ENCODE assay signal across 9 cellular contexts in genomic region chr5:149938791-149939358, GRCh38. TPM values are rescaled to one million over a fixed set of nuclear protein-coding genes. Genes with fewer than 3 reads are reported as not detected.
DNase-seq lines count a peak whose midpoint lies in the region; ATAC-seq, FAIRE-seq and TF ChIP-seq lines count a peak whose summit lies in the region.
"Had no signal": no experiment of that assay in that cellular context is flagged by ENCODE, and none has a peak within 500 bp of the region (broad histone marks: within the 10 kb centered on the region; RNA-seq: fewer than 3 reads in every experiment).

No MANE protein-coding gene starts in this region.

- FAIRE-seq in HepG2 (lab: Jason Lieb, UNC) = no peak

- H3K4me3 Mint-ChIP-seq in activated CD4-positive, alpha-beta T cell treated with anti-CD3 and anti-CD28 coated beads, Interleukin-2, amount 10 ng/mL, durations not matched to agents 24 days and 14 days = no peak overlapping the region

- BruUV-seq in HepG2 (replicated peaks; lab: Mats Ljungman, UMichigan) = no TSS peak

- no peak for TF ChIP-seq EP300 in HepG2 (IDR thresholded peaks at IDR 0.05; ENCODE audit: low read depth in 2 of 2, low read length in 2 of 2)
- no peak for TF ChIP-seq EP300 in HepG2 (CRISPR knock-in tag; IDR thresholded peaks at IDR 0.05; ENCODE audit: borderline replicate concordance)

- H3K4me2 ChIP-seq in HepG2 (ENCODE audit: low read depth, low read length) = peak overlapping the region; percentile 15; the same call in 1 of the 2 replicates

- no peaks in the 10 kb centered on the region for H3K9me3 Mint-ChIP-seq in activated CD4-positive, alpha-beta T cell treated with anti-CD3 and anti-CD28 coated beads, Interleukin-2, amount 10 ng/mL, durations not matched to agents 24 days and 14 days

- H3K36me3 Mint-ChIP-seq in activated CD4-positive, alpha-beta T cell treated with anti-CD3 and anti-CD28 coated beads, Interleukin-2, amount 10 ng/mL, durations not matched to agents 24 days and 14 days (ENCODE audit: low read depth) = no peaks in the 10 kb centered on the region

- TF ChIP-seq CTCF in HepG2 (CRISPR knock-in tag; IDR thresholded peaks at IDR 0.05) (no peak), right lobe of liver (IDR thresholded peaks at IDR 0.05) (no peak), foreskin fibroblast (IDR thresholded peaks at IDR 0.05; ENCODE audit: low read depth, low read length) (no peak)

- TF ChIP-seq POLR2A in HepG2 (IDR thresholded peaks at IDR 0.05; ENCODE audit: insufficient read depth in 1 of 2, low read depth in 2 of 2, low read length in 2 of 2) (no peak), right lobe of liver (IDR thresholded peaks at IDR 0.05) (no peak)

- 14% methylated on average over 6 of the region's 6 CpGs for WGBS in HepG2 (ENCODE audit: low lambda C conversion rate)
- 80% methylated on average over 3 of the region's 6 CpGs for WGBS in right lobe of liver (ENCODE audit: insufficient coverage, low coverage, low lambda C conversion rate, missing lambda C conversion rate)
- 56 to 66% methylated on average over 6 of the region's 6 CpGs for WGBS in aorta, 2 donors

- H3K27me3 ChIP-seq in HepG2 (ENCODE audit: control insufficient read depth in 1 of 2, insufficient read depth in 2 of 2, low read length in 2 of 2) (peaks cover 1 to 5% of the 10 kb centered on the region in 2 experiments; a peak in 1 of 5 replicates), right lobe of liver (no peaks in the 10 kb centered on the region), aorta (ENCODE audit: control insufficient read depth in 1 of 2, insufficient read depth in 2 of 2, low read length in 1 of 2) (no peaks in the 10 kb centered on the region)

- no peak for TF ChIP-seq RAD21 in HepG2 (CRISPR knock-in tag; IDR thresholded peaks at IDR 0.05)

- in situ Hi-C loops in HepG2 (cut with HindIII; ENCODE audit: extremely low pct_ligation_motif_present, low pct_unique_long_range_greater_than_20kb) = loop anchor here (10.0 kb wide), 1 partner anchor 56 kb away; no protein-coding TSS in a partner anchor

- intact Hi-C loops in HepG2 (cut with micrococcal nuclease; ENCODE audit: unreplicated experiment) (no loop called here), right lobe of liver (cut with DNase I) (no loop called here), aorta (cut with DNase I) (no loop called here), posterior cingulate gyrus (cut with DNase I) (no loop called here)
- intact Hi-C loops in activated CD4-positive, alpha-beta T cell treated with anti-CD3 and anti-CD28 coated beads, Interleukin-2, amount 10 ng/mL, durations not matched to agents 24 days and 14 days (cut with micrococcal nuclease) = no loop called here

- H3K27me3 Mint-ChIP-seq in activated CD4-positive, alpha-beta T cell treated with anti-CD3 and anti-CD28 coated beads, Interleukin-2, amount 10 ng/mL, durations not matched to agents 24 days and 14 days = peaks cover 5% of the 10 kb centered on the region

- peaks cover 6% of the 10 kb centered on the region for H3K4me1 Mint-ChIP-seq in activated CD4-positive, alpha-beta T cell treated with anti-CD3 and anti-CD28 coated beads, Interleukin-2, amount 10 ng/mL, durations not matched to agents 24 days and 14 days

- no peak for DNase-seq in HepG2 (ENCODE audit: low spot score)
- no peak for DNase-seq in right lobe of liver
- peak; percentile 86 to 88 for DNase-seq in SW 1271 (lab: John Stamatoyannopoulos, UW)
- peak; percentile 81 to 85 for DNase-seq in foreskin fibroblast
- DNase-seq in aorta = peak in 1 of 2 donors; percentile 57
- no peak for DNase-seq in activated CD4-positive, alpha-beta T cell treated with anti-CD3 and anti-CD28 coated beads, Interleukin-2, amount 10 ng/mL, durations not matched to agents 24 days and 14 days
- no peak for DNase-seq in posterior cingulate gyrus
- no peak for DNase-seq in cerebellar cortex (ENCODE audit: low spot score)
- DNase-seq: activated gamma-delta T cell treated with Interleukin-2 at 50 U/mL for 16 hours had no signal

- no peaks in the 10 kb centered on the region for H4K20me1 ChIP-seq in HepG2 (ENCODE audit: insufficient read depth, low read length)

- H2AFZ ChIP-seq in HepG2 (ENCODE audit: low read length) = no peak overlapping the region

- CTCF ChIA-PET in HepG2 (lab: Yijun Ruan, JAX; ENCODE audit: low intra/inter-chr PET ratio, low total read pairs) = no interaction called here

- H3K36me3 ChIP-seq in HepG2 (replicated peaks in 1 of 2; ENCODE audit: control insufficient read depth in 1 of 2, insufficient read depth in 2 of 2, low read length in 2 of 2) (no peaks in the 10 kb centered on the region), right lobe of liver (no peaks in the 10 kb centered on the region), aorta (ENCODE audit: control insufficient read depth in 1 of 2, insufficient read depth in 2 of 2, low read length in 1 of 2) (no peaks in the 10 kb centered on the region)

- no peak overlapping the region for H3K27ac ChIP-seq in HepG2 (ENCODE audit: extremely low read length, insufficient read depth, low read length)
- H3K27ac ChIP-seq in right lobe of liver = no peak overlapping the region
- peak overlapping the region; percentile 7 to 59 for H3K27ac ChIP-seq in aorta (ENCODE audit: low read depth in 1 of 2, low read length in 2 of 2)

- H3K4me3 ChIP-seq in HepG2 (replicated peaks in 1 of 3; ENCODE audit: insufficient read depth in 1 of 3, low read depth in 2 of 3, low read length in 3 of 3) (no peak overlapping the region), right lobe of liver (no peak overlapping the region), foreskin fibroblast (ENCODE audit: low read depth in 1 of 2, low read length in 2 of 2) (no peak overlapping the region), aorta (ENCODE audit: low read length in 2 of 2) (no peak overlapping the region)

- no peaks in the 10 kb centered on the region for H3K79me2 ChIP-seq in HepG2 (ENCODE audit: insufficient read depth, low read length)

- H3K9ac ChIP-seq in HepG2 (ENCODE audit: insufficient read depth, low read depth, low read length) = no peak overlapping the region

- H3K4me1 ChIP-seq in HepG2 (ENCODE audit: insufficient read depth, low read length) (peaks cover 81% of the 10 kb centered on the region), right lobe of liver (peaks cover 0 to 6% (median 0%) of the 10 kb centered on the region in 4 donors), aorta (ENCODE audit: control insufficient read depth in 1 of 2, insufficient read depth in 2 of 2, low read length in 2 of 2) (peaks cover 10 to 13% of the 10 kb centered on the region in 2 donors)

- POLR2A ChIA-PET in HepG2 (lab: Yijun Ruan, JAX) = interaction anchor here (1.5 kb wide), 1 partner anchor 21 kb away, joined by 5 read pairs; the partner anchor contains the start of gene SLC26A2

- ATAC-seq in HepG2 = 0 out of 3 replicates have a peak, but pooled peaks have one; percentile 17
- ATAC-seq in right lobe of liver = no peak
- no peak for ATAC-seq in aorta (ENCODE audit: low FRiP score)

- no peak overlapping the region for H3K27ac Mint-ChIP-seq in activated CD4-positive, alpha-beta T cell treated with anti-CD3 and anti-CD28 coated beads, Interleukin-2, amount 10 ng/mL, durations not matched to agents 24 days and 14 days

- H3K9me3 ChIP-seq in HepG2 (ENCODE audit: low read length) (no peaks in the 10 kb centered on the region), right lobe of liver (no peaks in the 10 kb centered on the region), aorta (ENCODE audit: control insufficient read depth, low read length) (no peaks in the 10 kb centered on the region)

RNA-seq across cellular contexts. Expression of gene PDE6A, which starts 5.7 kb away (rescaled TPM):
- total RNA-seq in HepG2 (2016; rRNA removed; fragmentation: Illumina TruSeq; extraction: Trizol) (not detected in 2 replicates), right lobe of liver (not detected), aorta (not detected)
- total RNA-seq in HepG2 (2016; cell fraction: cytosol; rRNA removed; fragmentation: Illumina TruSeq; extraction: Trizol; ENCODE audit: low read depth) = not detected in 2 replicates
- not detected in 2 replicates for total RNA-seq in HepG2 (2016; cell fraction: insoluble cytoplasmic fraction; rRNA removed; fragmentation: Illumina TruSeq; extraction: Trizol)
- total RNA-seq in HepG2 (2016; cell fraction: membrane; rRNA removed; fragmentation: Illumina TruSeq; extraction: Trizol) = not detected in 2 replicates
- total RNA-seq in HepG2 (2016; cell fraction: nucleus; rRNA removed; fragmentation: Illumina TruSeq; extraction: Trizol) = not detected in 2 replicates
- polyA plus RNA-seq in HepG2 (2011; rRNA removed) (0.01 TPM in 2 replicates), aorta (under 1 TPM in 1 of 2 donors, not detected in 1; 0.13 TPM)
- not detected in 2 replicates for polyA plus RNA-seq in HepG2 (2011; cell fraction: cytosol; rRNA removed)
- polyA plus RNA-seq in HepG2 (2011; cell fraction: nucleus; rRNA removed) = not detected in 2 replicates
- not detected in 2 replicates for polyA plus RNA-seq in HepG2 (2012)
- not detected in 2 replicates for polyA plus RNA-seq in HepG2 (2016; cell fraction: cytosol; fragmentation: Illumina TruSeq; extraction: Trizol; ENCODE audit: low read depth)
- polyA plus RNA-seq in HepG2 (2016; cell fraction: insoluble cytoplasmic fraction; fragmentation: Illumina TruSeq; extraction: Trizol; ENCODE audit: low read depth) = not detected in 2 replicates
- polyA plus RNA-seq in HepG2 (2016; cell fraction: membrane; fragmentation: Illumina TruSeq; extraction: Trizol; ENCODE audit: low read depth) = not detected in 2 replicates
- polyA plus RNA-seq in HepG2 (2016; cell fraction: nucleus; fragmentation: Illumina TruSeq; extraction: Trizol; ENCODE audit: insufficient read depth, low read depth) = not detected in 2 replicates
- 0.10 TPM in 1 of 2 replicates, not detected in the other for polyA minus RNA-seq in HepG2 (2011; rRNA and poly(A)+ RNA removed; ENCODE audit: low replicate concordance)
- polyA minus RNA-seq in HepG2 (2011; cell fraction: cytosol; rRNA and poly(A)+ RNA removed) = not detected in 2 replicates
- not detected in 2 replicates for polyA minus RNA-seq in HepG2 (2011; cell fraction: nucleus; rRNA and poly(A)+ RNA removed)
- total RNA-seq in activated CD4-positive, alpha-beta T cell treated with anti-CD3 and anti-CD28 coated beads, Interleukin-2, amount 10 ng/mL, durations not matched to agents 24 days and 14 days = not detected in 2 replicates

RNA-seq across cellular contexts. Expression of gene SLC26A2, which starts 21.7 kb away (rescaled TPM):
- total RNA-seq in HepG2 (2016; rRNA removed; fragmentation: Illumina TruSeq; extraction: Trizol) (6.3 and 7.9 TPM in 2 replicates), right lobe of liver (1 to 10 TPM; 1.3 to 2.4 (median 2.0) TPM), aorta (10 to 100 TPM; 14.0 to 16.1 TPM)
- total RNA-seq in HepG2 (2016; cell fraction: cytosol; rRNA removed; fragmentation: Illumina TruSeq; extraction: Trizol; ENCODE audit: low read depth) = 0.44 and 0.81 TPM in 2 replicates
- 6.9 and 8.1 TPM in 2 replicates for total RNA-seq in HepG2 (2016; cell fraction: insoluble cytoplasmic fraction; rRNA removed; fragmentation: Illumina TruSeq; extraction: Trizol)
- total RNA-seq in HepG2 (2016; cell fraction: membrane; rRNA removed; fragmentation: Illumina TruSeq; extraction: Trizol) = 1.8 and 2.6 TPM in 2 replicates
- 7.9 and 8.8 TPM in 2 replicates for total RNA-seq in HepG2 (2016; cell fraction: nucleus; rRNA removed; fragmentation: Illumina TruSeq; extraction: Trizol)
- polyA plus RNA-seq in HepG2 (2011; rRNA removed) (1.9 and 2.2 TPM in 2 replicates), aorta (1 to 10 TPM; 2.8 to 3.3 TPM)
- polyA plus RNA-seq in HepG2 (2011; cell fraction: cytosol; rRNA removed) = 1.0 and 2.0 TPM in 2 replicates
- 0.74 and 1.4 TPM in 2 replicates for polyA plus RNA-seq in HepG2 (2011; cell fraction: nucleus; rRNA removed)
- 1.9 and 2.5 TPM in 2 replicates for polyA plus RNA-seq in HepG2 (2012)
- 0.12 and 0.19 TPM in 2 replicates for polyA plus RNA-seq in HepG2 (2016; cell fraction: cytosol; fragmentation: Illumina TruSeq; extraction: Trizol; ENCODE audit: low read depth)
- 2.6 and 2.7 TPM in 2 replicates for polyA plus RNA-seq in HepG2 (2016; cell fraction: insoluble cytoplasmic fraction; fragmentation: Illumina TruSeq; extraction: Trizol; ENCODE audit: low read depth)
- 0.38 and 0.41 TPM in 2 replicates for polyA plus RNA-seq in HepG2 (2016; cell fraction: membrane; fragmentation: Illumina TruSeq; extraction: Trizol; ENCODE audit: low read depth)
- 5.0 and 5.5 TPM in 2 replicates for polyA plus RNA-seq in HepG2 (2016; cell fraction: nucleus; fragmentation: Illumina TruSeq; extraction: Trizol; ENCODE audit: insufficient read depth, low read depth)
- 14.1 and 15.8 TPM in 2 replicates for polyA minus RNA-seq in HepG2 (2011; rRNA and poly(A)+ RNA removed; ENCODE audit: low replicate concordance)
- 5.9 and 6.4 TPM in 2 replicates for polyA minus RNA-seq in HepG2 (2011; cell fraction: cytosol; rRNA and poly(A)+ RNA removed)
- polyA minus RNA-seq in HepG2 (2011; cell fraction: nucleus; rRNA and poly(A)+ RNA removed) = 4.9 and 5.8 TPM in 2 replicates
- total RNA-seq in activated CD4-positive, alpha-beta T cell treated with anti-CD3 and anti-CD28 coated beads, Interleukin-2, amount 10 ng/mL, durations not matched to agents 24 days and 14 days = 8.3 and 9.0 TPM in 2 replicates

Comparison
In these comparisons a context has a peak if more than half of its experiments do, and no peak if none do; other contexts are left out.
1. DNase-seq: peak in SW 1271 (2 of 2) and foreskin fibroblast (2 of 2); none in HepG2 (single experiment), right lobe of liver (0 of 3), activated CD4-positive, alpha-beta T cell treated with anti-CD3 and anti-CD28 coated beads, Interleukin-2, amount 10 ng/mL, durations not matched to agents 24 days and 14 days (single experiment), posterior cingulate gyrus (0 of 10) and cerebellar cortex (single experiment).
2. H3K27ac ChIP-seq: peak in aorta (2 of 2); none in HepG2 (single experiment) and right lobe of liver (0 of 3).